8 cellular contexts compared by ENCODE assay signal in the genomic region with DNA sequence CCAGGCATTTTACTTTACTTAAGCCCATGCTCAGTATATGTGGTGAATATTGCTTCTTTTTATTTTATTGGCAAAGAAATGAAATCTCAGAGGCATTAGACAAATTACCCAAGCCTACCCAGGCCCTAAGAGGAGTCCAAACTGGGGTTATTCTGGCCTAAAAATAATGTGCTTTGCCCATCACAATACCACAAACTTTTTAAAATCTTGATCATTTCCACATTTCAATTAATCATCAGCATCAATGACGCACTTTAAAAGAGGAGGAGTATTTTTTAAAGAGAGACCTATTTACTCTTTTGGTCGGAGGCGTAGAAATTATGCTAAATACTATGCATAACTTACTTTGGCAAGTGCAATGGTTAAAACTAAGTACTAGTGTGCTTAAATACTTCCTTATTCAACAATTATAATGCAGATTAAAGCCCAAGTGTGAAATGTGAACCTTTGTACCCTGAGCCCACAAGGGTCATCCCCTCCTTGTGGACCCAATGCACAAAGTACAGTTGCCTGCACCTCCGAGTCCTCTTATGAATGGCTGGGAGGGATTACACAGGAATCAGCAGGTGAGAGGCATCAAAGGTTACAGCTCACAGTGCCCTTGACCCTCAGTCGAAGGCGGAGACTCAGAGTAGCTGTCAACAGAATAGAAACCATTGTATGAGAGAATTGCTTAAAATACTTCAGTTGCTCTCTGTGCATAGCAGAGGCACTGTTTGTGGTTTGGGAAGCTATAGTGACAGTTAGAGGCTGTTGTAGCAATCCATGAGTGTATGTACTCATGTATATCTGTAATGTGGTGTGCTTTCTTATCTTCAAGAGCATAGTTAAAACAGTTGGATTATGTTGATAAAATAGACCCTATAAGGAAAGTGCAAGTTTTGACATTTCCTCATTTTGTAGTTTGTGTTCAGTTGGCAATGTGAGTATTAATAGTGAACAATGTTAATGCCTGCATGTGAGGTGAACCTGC.
DNase-seq lines count a peak whose midpoint lies in the region; ATAC-seq and TF ChIP-seq lines count a peak whose summit lies in the region.

No MANE protein-coding gene starts in this region.

- no peaks in the 10 kb centered on the region for H3K79me2 ChIP-seq in PC-9 (ENCODE audit: low read depth)

- no peaks in the 10 kb centered on the region for H3K9me2 ChIP-seq in PC-9 (ENCODE audit: insufficient read depth)

- POLR2A ChIA-PET in PC-9 (lab: Charles Lee; ENCODE audit: unreplicated experiment): no interaction called here

- no peaks in the 10 kb centered on the region for H3K27me3 ChIP-seq in duodenal mucosa (ENCODE audit: control insufficient read depth in 1 of 2, insufficient read depth in 2 of 2, low read length in 2 of 2)
- no peaks in the 10 kb centered on the region for H3K27me3 ChIP-seq in PC-9 (ENCODE audit: insufficient read depth, low read depth)

- CTCF ChIA-PET in PC-9 (lab: Charles Lee): no interaction called here

- H3K27ac ChIP-seq in duodenal mucosa (ENCODE audit: low read depth, low read length) (peak overlapping the region; percentile 56), PC-9 (no peak overlapping the region)

- peak overlapping the region; percentile 13 to 15 for H3K9ac ChIP-seq in duodenal mucosa (ENCODE audit: low read depth in 1 of 2, low read length in 2 of 2)

- no peaks in the 10 kb centered on the region for H4K20me1 ChIP-seq in PC-9 (ENCODE audit: insufficient read depth)

- DNase-seq in DMS153 (lab: John Stamatoyannopoulos, UW) (peak; percentile 69), RPMI7951 (ENCODE audit: low read depth) (peak; percentile 23), PC-9 (no peak), NCI-H446 (lab: John Stamatoyannopoulos, UW) (no peak)
- DNase-seq in stimulated activated naive CD8-positive, alpha-beta T cell treated with anti-CD3 and anti-CD28 coated beads, Interleukin-15, Interleukin-2, amounts not matched to agents 100 U/mL and 50 U/mL, for 24 hours: peak; percentile 52

- H3F3A ChIP-seq in PC-9 (ENCODE audit: insufficient read depth, low read depth): no peaks in the 10 kb centered on the region

- no peak overlapping the region for H3K4me2 ChIP-seq in PC-9

- H3K9me3 ChIP-seq in duodenal mucosa (ENCODE audit: control insufficient read depth in 1 of 2, low read length in 2 of 2) (no peaks in the 10 kb centered on the region), PC-9 (ENCODE audit: insufficient read depth, low read depth) (no peaks in the 10 kb centered on the region)

- no TSS peak for BruUV-seq in PC-9 (replicated peaks; lab: Mats Ljungman, UMichigan)

- TF ChIP-seq CTCF in PC-9 (conservative IDR thresholded peaks at IDR 0.05): no peak

- peaks cover 10% of the 10 kb centered on the region in 2 donors for H3K4me1 ChIP-seq in duodenal mucosa (ENCODE audit: control insufficient read depth in 1 of 2, insufficient read depth in 2 of 2, low read length in 2 of 2)
- 0 out of 2 replicates have a peak, but pooled peaks cover 6% of the 10 kb centered on the region for H3K4me1 ChIP-seq in PC-9 (replicated peaks; ENCODE audit: insufficient read depth)

- peak; percentile 90 for ATAC-seq in HG03135 (IDR thresholded peaks at IDR 0.05; ENCODE audit: unreplicated experiment)
- peak; percentile 82 for ATAC-seq in stimulated activated naive CD8-positive, alpha-beta T cell treated with anti-CD3 and anti-CD28 coated beads, Interleukin-15, Interleukin-2, amounts not matched to agents 100 U/mL and 50 U/mL, for 24 hours

- H3K36me3 ChIP-seq in duodenal mucosa (ENCODE audit: control insufficient read depth in 1 of 2, insufficient read depth in 2 of 2, low read length in 2 of 2): no peaks in the 10 kb centered on the region
- H3K36me3 ChIP-seq in PC-9 (ENCODE audit: low read depth): no peaks in the 10 kb centered on the region

- H3K4me3 ChIP-seq in duodenal mucosa (ENCODE audit: low read depth in 1 of 2, low read length in 2 of 2) (no peak overlapping the region), PC-9 (no peak overlapping the region)

- intact Hi-C loops in PC-9 (cut with micrococcal nuclease; ENCODE audit: unreplicated experiment): no loop called here

- H2AFZ ChIP-seq in PC-9: no peak overlapping the region

- TF ChIP-seq POLR2A in GM19193 (IDR thresholded peaks at IDR 0.05; ENCODE audit: extremely low read depth, insufficient read depth, insufficient read length): peak; percentile 50

Comparison
In these comparisons a context has a peak if more than half of its experiments do, and no peak if none do; other contexts are left out.
1. DNase-seq: peak in DMS153 (single experiment), RPMI7951 (single experiment) and stimulated activated naive CD8-positive, alpha-beta T cell treated with anti-CD3 and anti-CD28 coated beads, Interleukin-15, Interleukin-2, amounts not matched to agents 100 U/mL and 50 U/mL, for 24 hours (single experiment); none in PC-9 (0 of 2) and NCI-H446 (0 of 2).